23 cellular contexts compared by ENCODE assay signal in the genomic region with DNA sequence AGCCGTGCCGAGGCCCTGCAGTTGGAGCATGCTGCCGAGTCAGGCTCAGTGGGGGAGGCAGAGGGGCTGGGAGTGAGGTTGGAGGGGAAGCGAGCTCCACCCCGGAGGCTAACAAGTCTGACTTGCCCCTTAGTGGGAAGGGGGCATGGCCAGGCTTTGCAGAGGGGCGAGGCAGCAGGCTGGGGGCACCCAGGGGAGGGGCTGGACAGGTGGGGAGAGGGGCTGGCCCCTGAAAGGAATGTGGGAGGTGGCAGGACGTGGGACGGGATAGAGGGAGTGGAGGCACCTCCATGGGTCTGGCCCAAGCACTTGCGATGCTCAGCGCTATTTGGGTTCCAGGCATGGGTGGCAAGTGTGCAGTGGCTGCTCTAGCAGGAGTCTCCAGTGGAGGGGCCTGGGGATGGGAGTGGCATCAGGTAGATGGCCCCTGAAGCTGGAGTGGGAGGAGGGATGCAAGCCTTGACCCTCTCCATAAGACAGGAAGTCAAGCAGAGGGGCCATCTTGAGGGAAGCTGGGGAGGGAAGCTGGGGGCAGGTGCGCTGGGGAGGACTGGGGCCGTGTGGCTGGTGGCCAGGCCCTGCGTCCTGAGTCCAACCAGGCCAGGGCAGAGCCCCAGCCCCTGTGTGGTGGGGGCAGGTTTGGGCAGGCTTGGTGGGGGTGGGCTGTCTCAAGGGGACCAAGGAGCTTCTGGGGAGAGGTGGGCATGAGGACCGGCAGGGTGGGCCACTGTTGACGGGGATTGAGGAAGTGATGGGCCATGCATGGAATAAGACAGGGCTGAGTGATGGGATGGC. TPM values are rescaled to one million over a fixed set of nuclear protein-coding genes. Genes with fewer than 3 reads are reported as not detected.
DNase-seq lines count a peak whose midpoint lies in the region; ATAC-seq and TF ChIP-seq lines count a peak whose summit lies in the region.
"Had no signal": no experiment of that assay in that cellular context is flagged by ENCODE, and none has a peak within 500 bp of the region (broad histone marks: within the 10 kb centered on the region; RNA-seq: fewer than 3 reads in every experiment).

No MANE protein-coding gene starts in this region.

- no peak for DNase-seq in activated CD4-positive, alpha-beta T cell treated with anti-CD3 and anti-CD28 coated beads, Interleukin-2, amount 10 ng/mL, durations not matched to agents 24 days and 14 days
- no peak for DNase-seq in activated CD4-positive, alpha-beta T cell treated with anti-CD3 and anti-CD28 coated beads, Interleukin-2, amount 50 U/mL, for 4 hours
- no peak for DNase-seq in CD4-positive, alpha-beta memory T cell
- DNase-seq in osteocyte (ENCODE audit: extremely low spot score, unreplicated experiment): no peak
- no peak for DNase-seq in mucosa of gallbladder (ENCODE audit: low spot score)
- no peak for DNase-seq in hypothalamus (lab: John Stamatoyannopoulos, UW)
- no peak for DNase-seq in aorta
- DNase-seq: activated CD4-positive, CD25-positive, alpha-beta regulatory T cell treated with anti-CD3 and anti-CD28 coated beads, Interleukin-2, amount 50 U/mL, for 72 hours; activated T-cell treated with anti-CD3 and anti-CD28 coated beads for 4 hours; amniotic stem cell; caudate nucleus; DMS153; HFFc6; immature natural killer cell; NCI-H1092 treated with DMSO at 0.1 percent for 48 hours; NCI-H2081; SHP77 treated with DMSO at 0.1 percent for 48 hours; stimulated activated CD8-positive, alpha-beta memory T cell treated with anti-CD3 and anti-CD28 coated beads, Interleukin-4, amount 100 ng/mL, for 48 hours; T-helper 9 cell had no signal

- H3K27ac Mint-ChIP-seq in activated CD4-positive, alpha-beta T cell treated with anti-CD3 and anti-CD28 coated beads, Interleukin-2, amount 10 ng/mL, durations not matched to agents 24 days and 14 days: peak overlapping the region; percentile 37
- H3K27ac Mint-ChIP-seq in CD4-positive, alpha-beta memory T cell: peak overlapping the region in 5 of 7 donors; percentile 46 to 62 (median 53)
- peak overlapping the region; percentile 33 for H3K27ac Mint-ChIP-seq in activated T-helper 17 cell treated with anti-CD3 and anti-CD28 coated beads, Interleukin-2, amount 50 U/mL, for 72 hours
- no peak overlapping the region for H3K27ac Mint-ChIP-seq in osteocyte (ENCODE audit: unreplicated experiment)
- H3K27ac Mint-ChIP-seq: HFFc6 had no signal

- H3K4me1 Mint-ChIP-seq in activated CD4-positive, alpha-beta T cell treated with anti-CD3 and anti-CD28 coated beads, Interleukin-2, amount 10 ng/mL, durations not matched to agents 24 days and 14 days: peaks cover 28% of the 10 kb centered on the region
- H3K4me1 Mint-ChIP-seq in CD4-positive, alpha-beta memory T cell: peaks cover 15 to 47% (median 25%) of the 10 kb centered on the region in 4 donors
- H3K4me1 Mint-ChIP-seq in activated T-helper 17 cell treated with anti-CD3 and anti-CD28 coated beads, Interleukin-2, amount 50 U/mL, for 72 hours: peaks cover 15% of the 10 kb centered on the region
- H3K4me1 Mint-ChIP-seq in osteocyte (ENCODE audit: unreplicated experiment): peaks cover 31% of the 10 kb centered on the region

- no peaks in the 10 kb centered on the region for H3K36me3 ChIP-seq in CD4-positive, alpha-beta memory T cell (ENCODE audit: insufficient read depth, low read length)
- H3K36me3 ChIP-seq in aorta (ENCODE audit: control insufficient read depth in 1 of 2, insufficient read depth in 2 of 2, low read length in 1 of 2): no peaks in the 10 kb centered on the region

- peaks cover 30% of the 10 kb centered on the region for H3K4me1 ChIP-seq in CD4-positive, alpha-beta memory T cell (ENCODE audit: insufficient read depth, low read length)
- no peaks in the 10 kb centered on the region for H3K4me1 ChIP-seq in aorta (ENCODE audit: control insufficient read depth in 1 of 2, insufficient read depth in 2 of 2, low read length in 2 of 2)

- POLR2A ChIA-PET in CD4-positive, alpha-beta memory T cell (lab: Charles Lee; ENCODE audit: partially characterized antibody): interaction anchor here (0.8 to 5.9 kb wide), 3 partner anchors 10 to 31 kb away, joined by 3 to 31 read pairs (median 17); a partner anchor contains a TSS

- H3K9me3 ChIP-seq in CD4-positive, alpha-beta memory T cell (ENCODE audit: control insufficient read depth in 1 of 2, low read length in 2 of 2): no peaks in the 10 kb centered on the region
- no peaks in the 10 kb centered on the region for H3K9me3 ChIP-seq in aorta (ENCODE audit: control insufficient read depth, low read length)

- intact Hi-C loops in activated CD4-positive, alpha-beta T cell treated with anti-CD3 and anti-CD28 coated beads, Interleukin-2, amount 10 ng/mL, durations not matched to agents 24 days and 14 days (cut with micrococcal nuclease): no loop called here
- intact Hi-C loops in CD4-positive, alpha-beta memory T cell (cut with micrococcal nuclease): no loop called here
- intact Hi-C loops in aorta (cut with DNase I): no loop called here

- peak overlapping the region; percentile 35 for H3K4me3 Mint-ChIP-seq in activated CD4-positive, alpha-beta T cell treated with anti-CD3 and anti-CD28 coated beads, Interleukin-2, amount 10 ng/mL, durations not matched to agents 24 days and 14 days
- H3K4me3 Mint-ChIP-seq in CD4-positive, alpha-beta memory T cell: peak overlapping the region in 4 of 8 donors; percentile 17 to 92 (median 34)
- peak overlapping the region; percentile 20 for H3K4me3 Mint-ChIP-seq in activated T-helper 17 cell treated with anti-CD3 and anti-CD28 coated beads, Interleukin-2, amount 50 U/mL, for 72 hours
- peak overlapping the region; percentile 32 for H3K4me3 Mint-ChIP-seq in osteocyte (ENCODE audit: unreplicated experiment)
- H3K4me3 Mint-ChIP-seq: HFFc6 had no signal

- peaks cover 1% of the 10 kb centered on the region for H3K27me3 Mint-ChIP-seq in activated CD4-positive, alpha-beta T cell treated with anti-CD3 and anti-CD28 coated beads, Interleukin-2, amount 10 ng/mL, durations not matched to agents 24 days and 14 days
- no peaks in the 10 kb centered on the region for H3K27me3 Mint-ChIP-seq in CD4-positive, alpha-beta memory T cell
- H3K27me3 Mint-ChIP-seq in activated T-helper 17 cell treated with anti-CD3 and anti-CD28 coated beads, Interleukin-2, amount 50 U/mL, for 72 hours: no peaks in the 10 kb centered on the region
- H3K27me3 Mint-ChIP-seq in osteocyte (ENCODE audit: unreplicated experiment): no peaks in the 10 kb centered on the region

- no peaks in the 10 kb centered on the region for H3K9me3 Mint-ChIP-seq in activated CD4-positive, alpha-beta T cell treated with anti-CD3 and anti-CD28 coated beads, Interleukin-2, amount 10 ng/mL, durations not matched to agents 24 days and 14 days
- no peaks in the 10 kb centered on the region for H3K9me3 Mint-ChIP-seq in CD4-positive, alpha-beta memory T cell
- H3K9me3 Mint-ChIP-seq in activated T-helper 17 cell treated with anti-CD3 and anti-CD28 coated beads, Interleukin-2, amount 50 U/mL, for 72 hours: no peaks in the 10 kb centered on the region
- no peaks in the 10 kb centered on the region for H3K9me3 Mint-ChIP-seq in osteocyte (ENCODE audit: unreplicated experiment)
- H3K9me3 Mint-ChIP-seq: HFFc6, immature natural killer cell had no signal

- no peak overlapping the region for H3K4me3 ChIP-seq in CD4-positive, alpha-beta memory T cell (ENCODE audit: low read length in 2 of 2)
- no peak overlapping the region for H3K4me3 ChIP-seq in aorta (ENCODE audit: low read length in 2 of 2)
- H3K4me3 ChIP-seq: smooth muscle cell had no signal

- H3K27me3 ChIP-seq in CD4-positive, alpha-beta memory T cell (ENCODE audit: insufficient read depth, low read length): no peaks in the 10 kb centered on the region
- H3K27me3 ChIP-seq in aorta (ENCODE audit: control insufficient read depth in 1 of 2, insufficient read depth in 2 of 2, low read length in 1 of 2): no peaks in the 10 kb centered on the region

- peaks cover 17% of the 10 kb centered on the region for H3K36me3 Mint-ChIP-seq in activated CD4-positive, alpha-beta T cell treated with anti-CD3 and anti-CD28 coated beads, Interleukin-2, amount 10 ng/mL, durations not matched to agents 24 days and 14 days (ENCODE audit: low read depth)
- peaks cover 0 to 2% of the 10 kb centered on the region in 2 donors for H3K36me3 Mint-ChIP-seq in CD4-positive, alpha-beta memory T cell
- H3K36me3 Mint-ChIP-seq in activated T-helper 17 cell treated with anti-CD3 and anti-CD28 coated beads, Interleukin-2, amount 50 U/mL, for 72 hours (ENCODE audit: low read depth): peaks cover 9% of the 10 kb centered on the region
- H3K36me3 Mint-ChIP-seq in osteocyte (ENCODE audit: unreplicated experiment): no peaks in the 10 kb centered on the region
- H3K36me3 Mint-ChIP-seq: immature natural killer cell had no signal

- 87 to 88% methylated on average over 15 of the region's 15 CpGs for WGBS in aorta, 2 donors

- CTCF ChIA-PET in CD4-positive, alpha-beta memory T cell (lab: Charles Lee; ENCODE audit: partially characterized antibody): interaction anchor here (0.7 to 2.0 kb wide), 3 partner anchors 11 to 15 kb away, joined by 3 to 8 read pairs (median 8); no protein-coding TSS in a partner anchor

- no peak for TF ChIP-seq CTCF in osteocyte (IDR thresholded peaks at IDR 0.05)

- no peak for ATAC-seq in activated T-helper 17 cell treated with anti-CD3 and anti-CD28 coated beads, Interleukin-2, amount 50 U/mL, for 72 hours (replicated peaks)
- ATAC-seq in aorta (ENCODE audit: low FRiP score): no peak
- ATAC-seq: esophagus mucosa had no signal

- no peak overlapping the region for H3K27ac ChIP-seq in CD4-positive, alpha-beta memory T cell (ENCODE audit: low read depth, low read length)
- H3K27ac ChIP-seq in aorta (ENCODE audit: low read depth in 1 of 2, low read length in 2 of 2): no peak overlapping the region
- H3K27ac ChIP-seq: C4-2B had no signal

RNA-seq across cellular contexts. Expression of a gene that starts 2.6 kb away (rescaled TPM):
- total RNA-seq in activated CD4-positive, alpha-beta T cell treated with anti-CD3 and anti-CD28 coated beads, Interleukin-2, amount 10 ng/mL, durations not matched to agents 24 days and 14 days: 22.7 and 23.6 TPM in 2 replicates
- total RNA-seq in CD4-positive, alpha-beta memory T cell: 10 to 100 TPM; 14.0 TPM
- polyA plus RNA-seq in CD4-positive, alpha-beta memory T cell: 1 to 10 TPM; 4.6 to 9.3 TPM
- total RNA-seq in activated T-helper 17 cell treated with anti-CD3 and anti-CD28 coated beads, Interleukin-2, amount 50 U/mL, for 72 hours: 10 to 100 TPM in 1 of 2 donors, 1 to 10 TPM in 1; 7.0 to 17.2 TPM
- total RNA-seq in osteocyte: 10.9 and 11.5 TPM in 2 replicates
- 13.5 TPM for total RNA-seq in mucosa of gallbladder
- total RNA-seq in aorta: 10 to 100 TPM; 11.4 to 11.8 TPM
- polyA plus RNA-seq in aorta: 10 to 100 TPM in 1 of 2 donors, 1 to 10 TPM in 1; 6.4 to 12.4 TPM

RNA-seq across cellular contexts. Expression of a gene that starts 9.0 kb away (rescaled TPM):
- total RNA-seq in activated CD4-positive, alpha-beta T cell treated with anti-CD3 and anti-CD28 coated beads, Interleukin-2, amount 10 ng/mL, durations not matched to agents 24 days and 14 days: 14.2 and 21.1 TPM in 2 replicates
- 1 to 10 TPM; 2.8 to 3.0 TPM for total RNA-seq in CD4-positive, alpha-beta memory T cell
- 1 to 10 TPM; 2.0 to 2.1 TPM for polyA plus RNA-seq in CD4-positive, alpha-beta memory T cell
- total RNA-seq in activated T-helper 17 cell treated with anti-CD3 and anti-CD28 coated beads, Interleukin-2, amount 50 U/mL, for 72 hours: 10 to 100 TPM in 1 of 2 donors, 1 to 10 TPM in 1; 4.5 to 13.4 TPM
- total RNA-seq in osteocyte: 25.4 and 31.4 TPM in 2 replicates
- total RNA-seq in mucosa of gallbladder: 424 TPM
- 100 to 1,000 TPM in 1 of 2 donors, 10 to 100 TPM in 1; 78.1 to 109 TPM for total RNA-seq in aorta
- polyA plus RNA-seq in aorta: 10 to 100 TPM; 46.6 to 91.3 TPM

RNA-seq across cellular contexts. Expression of a gene that starts 30.8 kb away (rescaled TPM):
- 32.1 and 33.9 TPM in 2 replicates for total RNA-seq in activated CD4-positive, alpha-beta T cell treated with anti-CD3 and anti-CD28 coated beads, Interleukin-2, amount 10 ng/mL, durations not matched to agents 24 days and 14 days
- total RNA-seq in CD4-positive, alpha-beta memory T cell: 10 to 100 TPM; 37.0 to 37.1 TPM
- polyA plus RNA-seq in CD4-positive, alpha-beta memory T cell: 10 to 100 TPM; 33.1 to 39.5 TPM
- 10 to 100 TPM; 21.0 to 33.2 TPM for total RNA-seq in activated T-helper 17 cell treated with anti-CD3 and anti-CD28 coated beads, Interleukin-2, amount 50 U/mL, for 72 hours
- total RNA-seq in osteocyte: 21.9 and 22.4 TPM in 2 replicates
- 24.2 TPM for total RNA-seq in mucosa of gallbladder
- 10 to 100 TPM; 30.4 to 30.8 TPM for total RNA-seq in aorta
- 10 to 100 TPM in 1 of 2 donors, 1 to 10 TPM in 1; 9.2 to 14.9 TPM for polyA plus RNA-seq in aorta

RNA-seq across cellular contexts. Expression of a gene that starts 31.1 kb away (rescaled TPM):
- 38.4 and 41.2 TPM in 2 replicates for total RNA-seq in activated CD4-positive, alpha-beta T cell treated with anti-CD3 and anti-CD28 coated beads, Interleukin-2, amount 10 ng/mL, durations not matched to agents 24 days and 14 days
- total RNA-seq in CD4-positive, alpha-beta memory T cell: 10 to 100 TPM; 26.1 to 29.2 TPM
- 10 to 100 TPM; 52.9 to 63.9 TPM for polyA plus RNA-seq in CD4-positive, alpha-beta memory T cell
- 10 to 100 TPM; 30.9 to 39.9 TPM for total RNA-seq in activated T-helper 17 cell treated with anti-CD3 and anti-CD28 coated beads, Interleukin-2, amount 50 U/mL, for 72 hours
- 41.0 and 42.0 TPM in 2 replicates for total RNA-seq in osteocyte
- 33.7 TPM for total RNA-seq in mucosa of gallbladder
- total RNA-seq in aorta: 10 to 100 TPM; 27.6 to 33.3 TPM
- 10 to 100 TPM; 44.2 to 71.7 TPM for polyA plus RNA-seq in aorta
